ENCODE assay signal across 13 cellular contexts in the genomic region with DNA sequence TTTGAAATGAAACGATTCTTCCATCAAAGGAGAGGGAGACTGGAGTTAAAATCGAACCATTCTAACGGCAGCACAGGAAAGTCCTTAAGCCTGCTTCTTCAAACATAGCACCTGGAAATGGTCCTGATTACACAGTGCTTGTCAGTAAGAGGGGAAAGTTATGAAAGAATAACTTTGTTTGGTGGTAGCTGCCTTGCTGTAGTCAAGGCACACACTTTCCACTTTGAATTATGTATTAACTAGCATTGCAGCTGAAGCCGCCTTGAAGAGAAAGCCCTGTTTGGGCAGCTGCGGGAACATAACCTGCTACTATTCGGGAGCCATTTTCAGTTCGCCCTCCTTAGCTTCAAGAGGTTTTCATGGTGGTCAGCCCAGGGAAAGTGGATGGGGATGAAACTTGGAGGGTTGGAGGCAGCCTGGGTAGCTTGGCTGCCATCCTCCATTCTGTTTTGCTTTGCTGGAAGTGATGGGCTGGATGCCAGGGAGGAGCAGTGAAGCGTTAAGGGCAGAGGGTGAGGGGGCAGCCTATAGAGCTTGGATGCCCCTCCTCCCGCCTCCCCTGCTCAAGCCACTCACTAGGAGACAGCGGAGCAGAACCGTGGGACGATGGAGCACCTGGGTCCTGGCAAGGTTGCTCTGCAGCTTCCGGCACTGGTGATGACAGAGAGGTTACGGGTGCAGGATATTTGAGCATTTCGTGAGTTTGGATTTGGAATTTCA. TPM values are rescaled to one million over a fixed set of nuclear protein-coding genes. Genes with fewer than 3 reads are reported as not detected.
DNase-seq lines count a peak whose midpoint lies in the region; ATAC-seq, FAIRE-seq and TF ChIP-seq lines count a peak whose summit lies in the region.
"Had no signal": no experiment of that assay in that cellular context is flagged by ENCODE, and none has a peak within 500 bp of the region (broad histone marks: within the 10 kb centered on the region; RNA-seq: fewer than 3 reads in every experiment).

No MANE protein-coding gene starts in this region.

- 21 to 22% methylated on average over 15 of the region's 15 CpGs for WGBS in pancreas, 2 donors

- no peak for TF ChIP-seq CTCF in dorsolateral prefrontal cortex (IDR thresholded peaks at IDR 0.05 in 54 of 56, conservative IDR thresholded peaks at IDR 0.05 in 2 of 56; ENCODE audit: low read depth in 1 of 56, partially characterized antibody in 56 of 56)
- TF ChIP-seq CTCF in pancreas (IDR thresholded peaks at IDR 0.05): no peak

- no peak overlapping the region for H3K27ac ChIP-seq in dorsolateral prefrontal cortex
- peak overlapping the region in 3 of 4 donors; percentile 25 to 73 (median 37) for H3K27ac ChIP-seq in pancreas

- intact Hi-C loops in dorsolateral prefrontal cortex (cut with DNase I) (loop anchor here in 1 of 2 donors (10.0 kb wide), 1 partner anchor 95 kb away; no protein-coding TSS in a partner anchor), pancreas (cut with DNase I) (no loop called here)

- peak overlapping the region in 38 of 59 donors; percentile 1 to 49 (median 34) for H3K4me3 ChIP-seq in dorsolateral prefrontal cortex
- H3K4me3 ChIP-seq in pancreas: peak overlapping the region in 2 of 4 donors; percentile 9 to 11
- H3K4me3 ChIP-seq: A549 had no signal

- no peaks in the 10 kb centered on the region for H3K36me3 ChIP-seq in pancreas

- DNase-seq in NCI-H1436 (lab: John Stamatoyannopoulos, UW): peak; percentile 27
- DNase-seq in NCI-H1436 treated with DMSO at 0.1 percent for 48 hours (lab: John Stamatoyannopoulos, UW): no peak
- DNase-seq in NCI-H2196 (lab: John Stamatoyannopoulos, UW; ENCODE audit: unreplicated experiment): peak; percentile 57
- DNase-seq in dorsolateral prefrontal cortex: no peak
- DNase-seq in pancreas: peak in 1 of 6 donors; percentile 31
- no peak for DNase-seq in T1000 (lab: John Stamatoyannopoulos, UW)
- DNase-seq in urothelium cell line (ENCODE audit: low spot score): no peak
- DNase-seq: hippocampal formation, Karpas-422, NCI-H82 had no signal

- H3K27me3 ChIP-seq in dorsolateral prefrontal cortex (no peaks in the 10 kb centered on the region), pancreas (no peaks in the 10 kb centered on the region)

- H3K9me3 ChIP-seq in pancreas: no peaks in the 10 kb centered on the region
- H3K9me3 ChIP-seq: A549 had no signal

- FAIRE-seq in pancreas (lab: Jason Lieb, UNC): no peak
- no peak for FAIRE-seq in urothelium cell line (lab: Jason Lieb, UNC)
- FAIRE-seq: A549, TTC549 had no signal

- H3K4me1 ChIP-seq in pancreas: no peaks in the 10 kb centered on the region

- ATAC-seq in pancreas (peak; percentile 55 to 79 (median 69)), GM18502 (IDR thresholded peaks at IDR 0.05; ENCODE audit: poor library complexity, unreplicated experiment) (no peak)
- ATAC-seq: A549 had no signal

RNA-seq across cellular contexts. Expression of a gene that starts 5.2 kb away (rescaled TPM):
- total RNA-seq in dorsolateral prefrontal cortex: 1 to 10 TPM in 119 of 120 experiments, under 1 TPM in 1; 1.00 to 5.7 (median 2.7) TPM
- 1 to 10 TPM in 3 of 6 donors, under 1 TPM in 3; 0.69 to 3.9 (median 1.0) TPM for total RNA-seq in pancreas
- 1 to 10 TPM in 1 of 2 donors, under 1 TPM in 1; 0.87 to 1.3 TPM for polyA plus RNA-seq in pancreas

RNA-seq across cellular contexts. Expression of a gene that starts 32.2 kb away (rescaled TPM):
- total RNA-seq in dorsolateral prefrontal cortex: 10 to 100 TPM; 40.8 to 90.1 (median 64.5) TPM
- 10 to 100 TPM; 32.9 to 74.5 (median 43.7) TPM for total RNA-seq in pancreas
- polyA plus RNA-seq in pancreas: 10 to 100 TPM; 21.7 to 40.3 TPM

RNA-seq across cellular contexts. Expression of a gene that starts 32.2 kb away (rescaled TPM):
- total RNA-seq in dorsolateral prefrontal cortex (10 to 100 TPM; 24.8 to 57.1 (median 40.2) TPM), pancreas (10 to 100 TPM; 21.2 to 29.0 (median 23.1) TPM)
- polyA plus RNA-seq in pancreas: 10 to 100 TPM; 11.6 to 19.1 TPM

Comparison
In these comparisons a context has a peak if more than half of its experiments do, and no peak if none do; other contexts are left out.
1. DNase-seq: peak in NCI-H1436 (single experiment) and NCI-H2196 (single experiment); none in NCI-H1436 treated with DMSO at 0.1 percent for 48 hours (single experiment), dorsolateral prefrontal cortex (0 of 10), T1000 (single experiment) and urothelium cell line (single experiment).
2. H3K27ac ChIP-seq: peak in pancreas (3 of 4); none in dorsolateral prefrontal cortex (0 of 59).